In genomic region chr10:86071758-86072157, GRCh38 we compare ENCODE assay signal across 14 cellular contexts.
"Had no signal": no experiment of that assay in that cellular context is flagged by ENCODE, and none has a peak within 500 bp of the region (broad histone marks: within the 10 kb centered on the region; RNA-seq: fewer than 3 reads in every experiment).

No MANE protein-coding gene starts in this region.

- H3K27ac ChIP-seq: cardiac muscle cell, gastrocnemius medialis, heart right ventricle, left lung, testis had no signal

- H3K36me3 ChIP-seq: cardiac muscle cell, gastrocnemius medialis, heart right ventricle, left lung had no signal

- H3K36me3 Mint-ChIP-seq: natural killer cell had no signal

- H3K27me3 ChIP-seq: gastrocnemius medialis, left lung, testis had no signal

- H3K9me3 ChIP-seq: gastrocnemius medialis, heart right ventricle, left lung, testis had no signal

- H3K4me1 ChIP-seq: gastrocnemius medialis, heart right ventricle, left lung, testis had no signal

- ATAC-seq: activated CD4-positive, CD25-positive, alpha-beta regulatory T cell treated with anti-CD3 and anti-CD28 coated beads, Interleukin-2, amount 50 U/mL, for 24 hours; gastrocnemius medialis; heart right ventricle; left lung; natural killer cell; stimulated activated naive CD8-positive, alpha-beta T cell treated with anti-CD3 and anti-CD28 coated beads, Interleukin-15, Interleukin-2, amounts not matched to agents 100 U/mL and 50 U/mL, for 24 hours had no signal

- H3K4me3 ChIP-seq: cardiac muscle cell, gastrocnemius medialis, heart right ventricle, left lung, testis had no signal

- H3K4me1 Mint-ChIP-seq: natural killer cell had no signal

- DNase-seq: activated CD4-positive, alpha-beta T cell treated with anti-CD3 and anti-CD28 coated beads, Interleukin-2, amount 50 U/mL, for 4 hours; activated CD8-positive, alpha-beta memory T cell treated with anti-CD3 and anti-CD28 coated beads, Interleukin-2, amount 50 U/mL, for 4 hours; activated naive CD4-positive, alpha-beta T cell treated with Interleukin-2 at 50 U/mL for 16 hours; gastrocnemius medialis; heart right ventricle; left lung; natural killer cell; occipital lobe; stimulated activated CD4-positive, alpha-beta T cell treated with anti-CD3 and anti-CD28 coated beads, Interleukin-12 subunit alpha, Interleukin-12 subunit beta, amount 100 ng/mL, for 4 hours; stimulated activated naive CD8-positive, alpha-beta T cell treated with anti-CD3 and anti-CD28 coated beads, Interleukin-15, Interleukin-2, amounts not matched to agents 100 U/mL and 50 U/mL, for 24 hours; testis had no signal

- H3K27ac Mint-ChIP-seq: natural killer cell; T-helper 2 cell treated with Interferon-gamma antibody and Interleukin-4, amounts not matched to agents 5 μg/mL and 100 μg/mL, for 36 hours had no signal

- H3K9me3 Mint-ChIP-seq: natural killer cell; T-helper 2 cell treated with Interferon-gamma antibody and Interleukin-4, amounts not matched to agents 5 μg/mL and 100 μg/mL, for 36 hours had no signal

- H3K4me3 Mint-ChIP-seq: natural killer cell; T-helper 2 cell treated with Interferon-gamma antibody and Interleukin-4, amounts not matched to agents 5 μg/mL and 100 μg/mL, for 36 hours had no signal
